ENCODE assay signal across 22 cellular contexts in the genomic region with DNA sequence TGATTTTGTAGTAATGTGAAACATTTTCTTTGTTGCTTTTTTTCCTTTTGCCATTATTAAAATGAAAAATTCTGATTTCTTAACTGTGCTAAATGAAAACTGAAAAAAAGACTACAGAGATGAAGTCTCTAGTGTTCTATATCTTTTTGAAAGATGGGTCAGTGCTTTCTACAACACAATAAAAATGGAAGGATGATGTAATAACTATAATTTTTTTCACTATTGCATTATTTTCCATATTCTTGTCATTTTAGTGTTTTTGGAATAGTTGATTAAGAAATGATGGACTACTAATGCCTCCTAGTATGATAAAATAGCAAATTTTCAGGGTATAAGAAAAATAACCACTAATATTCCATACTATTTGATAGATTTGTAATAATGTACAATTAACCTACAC.
"Had no signal": no experiment of that assay in that cellular context is flagged by ENCODE, and none has a peak within 500 bp of the region (broad histone marks: within the 10 kb centered on the region; RNA-seq: fewer than 3 reads in every experiment).

No MANE protein-coding gene starts in this region.

- H3K4me3 Mint-ChIP-seq: dendritic cell treated with granulocyte-macrophage colony-stimulating factor and Interleukin-4, amounts not matched to agents 40 ng/mL and 50 ng/mL, for 4 days; effector memory CD8-positive, alpha-beta T cell; naive thymus-derived CD4-positive, alpha-beta T cell; nephron progenitor cell; stimulated activated naive B cell treated with anti-CD40 and anti-IgM and Interleukin-4, amounts not matched to agents 10 μg/mL and 1 μg/mL and 100 μg/mL, for 72 hours; stimulated activated naive CD8-positive, alpha-beta T cell treated with anti-CD3 and anti-CD28 coated beads, Interleukin-15, amount 100 ng/mL, for 72 hours had no signal

- H3K9me3 ChIP-seq: esophagus muscularis mucosa, gastrocnemius medialis, heart right ventricle, psoas muscle, thoracic aorta, transverse colon had no signal

- H3K27me3 Mint-ChIP-seq: dendritic cell treated with granulocyte-macrophage colony-stimulating factor and Interleukin-4, amounts not matched to agents 40 ng/mL and 50 ng/mL, for 4 days; effector memory CD8-positive, alpha-beta T cell; naive thymus-derived CD4-positive, alpha-beta T cell; stimulated activated naive B cell treated with anti-CD40 and anti-IgM and Interleukin-4, amounts not matched to agents 10 μg/mL and 1 μg/mL and 100 μg/mL, for 72 hours; stimulated activated naive CD8-positive, alpha-beta T cell treated with anti-CD3 and anti-CD28 coated beads, Interleukin-15, amount 100 ng/mL, for 72 hours had no signal

- H3K4me3 ChIP-seq: esophagus muscularis mucosa, gastrocnemius medialis, heart right ventricle, psoas muscle, thoracic aorta, transverse colon had no signal

- H3K4me1 Mint-ChIP-seq: nephron progenitor cell had no signal

- H3K9me3 Mint-ChIP-seq: dendritic cell treated with granulocyte-macrophage colony-stimulating factor and Interleukin-4, amounts not matched to agents 40 ng/mL and 50 ng/mL, for 4 days; effector memory CD8-positive, alpha-beta T cell; naive thymus-derived CD4-positive, alpha-beta T cell; nephron progenitor cell; stimulated activated naive B cell treated with anti-CD40 and anti-IgM and Interleukin-4, amounts not matched to agents 10 μg/mL and 1 μg/mL and 100 μg/mL, for 72 hours; stimulated activated naive CD8-positive, alpha-beta T cell treated with anti-CD3 and anti-CD28 coated beads, Interleukin-15, amount 100 ng/mL, for 72 hours had no signal

- H3K4me1 ChIP-seq: transverse colon had no signal

- DNase-seq: effector memory CD8-positive, alpha-beta T cell; gastrocnemius medialis; heart right ventricle; hypothalamus; islet precursor cell; mammary epithelial cell; naive thymus-derived CD4-positive, alpha-beta T cell; nephron progenitor cell; psoas muscle; retina; stimulated activated CD4-positive, alpha-beta T cell treated with anti-CD3 and anti-CD28 coated beads, Interleukin-2, amount 100 ng/mL, for 24 hours; stimulated activated CD4-positive, alpha-beta T cell treated with anti-CD3 and anti-CD28 coated beads, Interleukin-4, amount 100 ng/mL, for 4 hours; stimulated activated naive B cell treated with anti-CD40 and anti-IgM and Interleukin-4, amounts not matched to agents 10 μg/mL and 1 μg/mL and 100 μg/mL, for 72 hours; stimulated activated naive CD8-positive, alpha-beta T cell treated with anti-CD3 and anti-CD28 coated beads, Interleukin-15, amount 100 ng/mL, for 72 hours; substantia nigra; transverse colon had no signal

- H3K27ac Mint-ChIP-seq: dendritic cell treated with granulocyte-macrophage colony-stimulating factor and Interleukin-4, amounts not matched to agents 40 ng/mL and 50 ng/mL, for 4 days; effector memory CD8-positive, alpha-beta T cell; naive thymus-derived CD4-positive, alpha-beta T cell; nephron progenitor cell; stimulated activated naive B cell treated with anti-CD40 and anti-IgM and Interleukin-4, amounts not matched to agents 10 μg/mL and 1 μg/mL and 100 μg/mL, for 72 hours had no signal

- H3K27ac ChIP-seq: epithelial cell of prostate, esophagus muscularis mucosa, gastrocnemius medialis, heart right ventricle, psoas muscle, thoracic aorta, transverse colon had no signal

- ATAC-seq: effector memory CD8-positive, alpha-beta T cell; gastrocnemius medialis; heart right ventricle; left lobe of liver; naive thymus-derived CD4-positive, alpha-beta T cell; psoas muscle; sciatic nerve; stimulated activated naive B cell treated with anti-CD40 and anti-IgM and Interleukin-4, amounts not matched to agents 10 μg/mL and 1 μg/mL and 100 μg/mL, for 72 hours; stimulated activated naive CD8-positive, alpha-beta T cell treated with anti-CD3 and anti-CD28 coated beads, Interleukin-15, amount 100 ng/mL, for 72 hours had no signal

- H3K27me3 ChIP-seq: esophagus muscularis mucosa, gastrocnemius medialis, heart right ventricle, transverse colon had no signal

- H3K36me3 ChIP-seq: thoracic aorta, transverse colon had no signal
